ENCODE assay signal across 21 cellular contexts in genomic region chr9:116274293-116274692, GRCh38.
DNase-seq lines count a peak whose midpoint lies in the region; ATAC-seq and TF ChIP-seq lines count a peak whose summit lies in the region.
"Had no signal": no experiment of that assay in that cellular context is flagged by ENCODE, and none has a peak within 500 bp of the region (broad histone marks: within the 10 kb centered on the region; RNA-seq: fewer than 3 reads in every experiment).

No MANE protein-coding gene starts in this region.

- DNase-seq in LHCN-M2 (ENCODE audit: low read depth) (peak; percentile 95), brain microvascular endothelial cell (peak; percentile 88), kidney tubule cell (ENCODE audit: low spot score) (peak; percentile 53), ecto neural progenitor cell (ENCODE audit: low spot score) (no peak), testis (no peak)
- DNase-seq: activated CD8-positive, alpha-beta memory T cell treated with anti-CD3 and anti-CD28 coated beads for 24 hours; activated T-cell treated with anti-CD3 and anti-CD28 coated beads, Interleukin-2, amount 50 U/mL, for 72 hours; Calu3; NCI-H1436 treated with DMSO at 0.1 percent for 48 hours; pancreas; T1000 had no signal

- no peak for TF ChIP-seq CTCF in brain microvascular endothelial cell (IDR thresholded peaks at IDR 0.05; ENCODE audit: low read depth, low read length, missing control alignments)
- no peak for TF ChIP-seq CTCF in testis (IDR thresholded peaks at IDR 0.05)

- no peak for TF ChIP-seq POLR2A in testis (IDR thresholded peaks at IDR 0.05)

- ATAC-seq in HG03354 (IDR thresholded peaks at IDR 0.05; ENCODE audit: poor library complexity, severe bottlenecking, unreplicated experiment), result no peak
- no peak for ATAC-seq in activated T-helper 17 cell treated with anti-CD3 and anti-CD28 coated beads, Interleukin-2, amount 50 U/mL, for 72 hours (replicated peaks)
- ATAC-seq: activated CD4-positive, CD25-positive, alpha-beta regulatory T cell treated with anti-CD3 and anti-CD28 coated beads, Interleukin-2, amount 50 U/mL, for 24 hours; activated naive CD4-positive, alpha-beta T cell treated with anti-CD3 and anti-CD28 coated beads, Interleukin-2, amount 50 U/mL, for 72 hours; activated T-cell treated with anti-CD3 and anti-CD28 coated beads, Interleukin-2, amount 50 U/mL, for 72 hours had no signal

- no peaks in the 10 kb centered on the region for H3K27me3 ChIP-seq in brain microvascular endothelial cell (replicated peaks)
- peaks cover 3% of the 10 kb centered on the region for H3K27me3 ChIP-seq in skeletal muscle satellite cell (ENCODE audit: control insufficient read depth, insufficient read depth, low read length)
- H3K27me3 ChIP-seq in testis, result no peaks in the 10 kb centered on the region
- H3K27me3 ChIP-seq: breast epithelium, pancreas had no signal

- in situ Hi-C loops in brain microvascular endothelial cell (cut with HindIII; ENCODE audit: low pct_ligation_motif_present, low sequenced_read_pairs), result no loop called here

- H3K27ac Mint-ChIP-seq in activated T-helper 17 cell treated with anti-CD3 and anti-CD28 coated beads, Interleukin-2, amount 50 U/mL, for 72 hours, result no peak overlapping the region
- H3K27ac Mint-ChIP-seq: activated naive CD4-positive, alpha-beta T cell treated with anti-CD3 and anti-CD28 coated beads, Interleukin-2, amount 50 U/mL, for 72 hours; activated T-cell treated with anti-CD3 and anti-CD28 coated beads, Interleukin-2, amount 50 U/mL, for 72 hours; B cell; dendritic cell treated with granulocyte-macrophage colony-stimulating factor and Interleukin-4, amounts not matched to agents 40 ng/mL and 50 ng/mL, for 4 days; stimulated activated naive CD8-positive, alpha-beta T cell treated with anti-CD3 and anti-CD28 coated beads, Interleukin-15, Interleukin-2, amounts not matched to agents 100 ng/mL and 50 ng/mL, for 24 hours; type B pancreatic cell had no signal

- H3K36me3 ChIP-seq in brain microvascular endothelial cell (replicated peaks), result peaks cover 48% of the 10 kb centered on the region
- no peaks in the 10 kb centered on the region for H3K36me3 ChIP-seq in skeletal muscle satellite cell (ENCODE audit: insufficient read depth, low read length)
- no peaks in the 10 kb centered on the region for H3K36me3 ChIP-seq in testis (ENCODE audit: low read depth, missing control alignments)
- H3K36me3 ChIP-seq: breast epithelium, pancreas had no signal

- peaks cover 4% of the 10 kb centered on the region for H3K9me3 Mint-ChIP-seq in activated T-helper 17 cell treated with anti-CD3 and anti-CD28 coated beads, Interleukin-2, amount 50 U/mL, for 72 hours
- H3K9me3 Mint-ChIP-seq: dendritic cell treated with granulocyte-macrophage colony-stimulating factor and Interleukin-4, amounts not matched to agents 40 ng/mL and 50 ng/mL, for 4 days had no signal

- peak overlapping the region; percentile 34 for H3K4me2 ChIP-seq in skeletal muscle satellite cell (ENCODE audit: low read length)

- H3K4me1 Mint-ChIP-seq in activated T-helper 17 cell treated with anti-CD3 and anti-CD28 coated beads, Interleukin-2, amount 50 U/mL, for 72 hours, result no peaks in the 10 kb centered on the region
- H3K4me1 Mint-ChIP-seq: B cell had no signal

- H3K4me3 ChIP-seq in brain microvascular endothelial cell (ENCODE audit: low read depth, low read length), result no peak overlapping the region
- H3K4me3 ChIP-seq in skeletal muscle satellite cell (ENCODE audit: low read length), result no peak overlapping the region
- H3K4me3 ChIP-seq in testis, result no peak overlapping the region
- H3K4me3 ChIP-seq: breast epithelium, pancreas had no signal

- no peaks in the 10 kb centered on the region for H3K9me3 ChIP-seq in skeletal muscle satellite cell (replicated peaks; ENCODE audit: low read length)
- no peaks in the 10 kb centered on the region for H3K9me3 ChIP-seq in testis
- H3K9me3 ChIP-seq: breast epithelium, pancreas had no signal

- peak overlapping the region; percentile 88 for H3K27ac ChIP-seq in brain microvascular endothelial cell
- H3K27ac ChIP-seq in testis, result no peak overlapping the region
- H3K27ac ChIP-seq: breast epithelium, pancreas had no signal

- intact Hi-C loops in testis (cut with DNase I; ENCODE audit: low total_unique reads), result no loop called here

- 49 to 69% methylated on average over 2 of the region's 2 CpGs for WGBS in testis, 2 donors

- no peaks in the 10 kb centered on the region for H3K36me3 Mint-ChIP-seq in activated T-helper 17 cell treated with anti-CD3 and anti-CD28 coated beads, Interleukin-2, amount 50 U/mL, for 72 hours (ENCODE audit: low read depth)
- H3K36me3 Mint-ChIP-seq: activated naive CD4-positive, alpha-beta T cell treated with anti-CD3 and anti-CD28 coated beads, Interleukin-2, amount 50 U/mL, for 72 hours; type B pancreatic cell had no signal

- no peak overlapping the region for H3K4me3 Mint-ChIP-seq in activated T-helper 17 cell treated with anti-CD3 and anti-CD28 coated beads, Interleukin-2, amount 50 U/mL, for 72 hours
- H3K4me3 Mint-ChIP-seq: activated T-cell treated with anti-CD3 and anti-CD28 coated beads, Interleukin-2, amount 50 U/mL, for 72 hours; B cell; dendritic cell treated with granulocyte-macrophage colony-stimulating factor and Interleukin-4, amounts not matched to agents 40 ng/mL and 50 ng/mL, for 4 days; stimulated activated naive CD8-positive, alpha-beta T cell treated with anti-CD3 and anti-CD28 coated beads, Interleukin-15, Interleukin-2, amounts not matched to agents 100 ng/mL and 50 ng/mL, for 24 hours; type B pancreatic cell had no signal

- H3K4me1 ChIP-seq in skeletal muscle satellite cell (ENCODE audit: control insufficient read depth, insufficient read depth, low read length), result peaks cover 25% of the 10 kb centered on the region
- H3K4me1 ChIP-seq in testis, result peaks cover 5% of the 10 kb centered on the region
- H3K4me1 ChIP-seq: breast epithelium, pancreas had no signal

- no peak overlapping the region for H3K9ac ChIP-seq in skeletal muscle satellite cell (ENCODE audit: low read depth, low read length)

- peaks cover 20% of the 10 kb centered on the region for H3K27me3 Mint-ChIP-seq in activated T-helper 17 cell treated with anti-CD3 and anti-CD28 coated beads, Interleukin-2, amount 50 U/mL, for 72 hours

Comparison
In these comparisons a context has a peak if more than half of its experiments do, and no peak if none do; other contexts are left out.
1. DNase-seq: peak in LHCN-M2 (single experiment), brain microvascular endothelial cell (single experiment) and kidney tubule cell (single experiment); none in ecto neural progenitor cell (single experiment) and testis (single experiment).